20 cellular contexts compared by ENCODE assay signal in genomic region chr17:28402224-28402630, GRCh38. TPM values are rescaled to one million over a fixed set of nuclear protein-coding genes. Genes with fewer than 3 reads are reported as not detected.
DNase-seq lines count a peak whose midpoint lies in the region; ATAC-seq and TF ChIP-seq lines count a peak whose summit lies in the region.
"Had no signal": no experiment of that assay in that cellular context is flagged by ENCODE, and none has a peak within 500 bp of the region (broad histone marks: within the 10 kb centered on the region; RNA-seq: fewer than 3 reads in every experiment).

No MANE protein-coding gene starts in this region.

- no peak overlapping the region for H3K4me3 Mint-ChIP-seq in natural killer cell treated with Interleukin-12 subunit alpha and Interleukin-12 subunit beta and Interleukin-15 and Interleukin-18, amount 100 ng/mL, for 72 hours
- no peak overlapping the region for H3K4me3 Mint-ChIP-seq in natural killer cell
- H3K4me3 Mint-ChIP-seq: stimulated activated naive CD8-positive, alpha-beta T cell treated with anti-CD3 and anti-CD28 coated beads, Interleukin-15, Interleukin-2, amounts not matched to agents 100 ng/mL and 50 ng/mL, for 24 hours; T-helper 2 cell treated with Interferon-gamma antibody and Interleukin-4, amounts not matched to agents 5 μg/mL and 100 μg/mL, for 36 hours; type B pancreatic cell had no signal

- no peak for TF ChIP-seq EP300 in gastroesophageal sphincter (IDR thresholded peaks at IDR 0.05)

- H3K27me3 ChIP-seq in gastroesophageal sphincter = no peaks in the 10 kb centered on the region

- intact Hi-C loops in natural killer cell (cut with micrococcal nuclease) = no loop called here

- WGBS in gastroesophageal sphincter (ENCODE audit: low coverage in 1 of 2), 2 donors = 0% methylated on average over 1 of the region's 3 CpGs

- peak; percentile 37 for DNase-seq in natural killer cell treated with Interleukin-12 subunit alpha and Interleukin-12 subunit beta and Interleukin-15 and Interleukin-18, amount 100 ng/mL, for 72 hours (ENCODE audit: low spot score)
- DNase-seq in natural killer cell (no peak), LHCN-M2 (ENCODE audit: low read depth) (peak; percentile 47), epithelial cell of esophagus (ENCODE audit: low read depth) (peak; percentile 52)
- DNase-seq: amygdala; Calu3; central memory CD4-positive, alpha-beta T cell; effector CD4-positive, alpha-beta T cell; MM.1S; NCI-H187; NCI-H446 had no signal

- no peaks in the 10 kb centered on the region for H3K9me3 ChIP-seq in gastroesophageal sphincter
- H3K9me3 ChIP-seq: SJSA1 had no signal

- no peak for TF ChIP-seq POLR2A in gastroesophageal sphincter (IDR thresholded peaks at IDR 0.05)

- peaks cover 0 to 3% of the 10 kb centered on the region in 2 donors for H3K4me1 Mint-ChIP-seq in natural killer cell treated with Interleukin-12 subunit alpha and Interleukin-12 subunit beta and Interleukin-15 and Interleukin-18, amount 100 ng/mL, for 72 hours (ENCODE audit: low read depth in 2 of 2)
- peaks cover 0 to 3% of the 10 kb centered on the region in 2 donors for H3K4me1 Mint-ChIP-seq in natural killer cell

- no peaks in the 10 kb centered on the region for H3K27me3 Mint-ChIP-seq in natural killer cell treated with Interleukin-12 subunit alpha and Interleukin-12 subunit beta and Interleukin-15 and Interleukin-18, amount 100 ng/mL, for 72 hours
- H3K27me3 Mint-ChIP-seq in natural killer cell (ENCODE audit: low read depth in 2 of 2) = no peaks in the 10 kb centered on the region
- H3K27me3 Mint-ChIP-seq: stimulated activated naive CD8-positive, alpha-beta T cell treated with anti-CD3 and anti-CD28 coated beads, Interleukin-15, Interleukin-2, amounts not matched to agents 100 ng/mL and 50 ng/mL, for 24 hours; type B pancreatic cell had no signal

- no peak overlapping the region for H3K27ac Mint-ChIP-seq in natural killer cell treated with Interleukin-12 subunit alpha and Interleukin-12 subunit beta and Interleukin-15 and Interleukin-18, amount 100 ng/mL, for 72 hours
- H3K27ac Mint-ChIP-seq in natural killer cell = no peak overlapping the region
- H3K27ac Mint-ChIP-seq: stimulated activated naive CD8-positive, alpha-beta T cell treated with anti-CD3 and anti-CD28 coated beads, Interleukin-15, Interleukin-2, amounts not matched to agents 100 ng/mL and 50 ng/mL, for 24 hours; T-helper 2 cell treated with Interferon-gamma antibody and Interleukin-4, amounts not matched to agents 5 μg/mL and 100 μg/mL, for 36 hours; type B pancreatic cell had no signal

- TF ChIP-seq CTCF in natural killer cell (IDR thresholded peaks at IDR 0.05) (no peak), epithelial cell of esophagus (IDR thresholded peaks at IDR 0.05; ENCODE audit: insufficient read depth, low read depth, low read length, missing control alignments) (no peak), gastroesophageal sphincter (IDR thresholded peaks at IDR 0.05) (no peak)

- H3K27ac ChIP-seq in gastroesophageal sphincter = no peak overlapping the region
- H3K27ac ChIP-seq: PC-9, SJSA1 had no signal

- H3K36me3 Mint-ChIP-seq in natural killer cell treated with Interleukin-12 subunit alpha and Interleukin-12 subunit beta and Interleukin-15 and Interleukin-18, amount 100 ng/mL, for 72 hours = no peaks in the 10 kb centered on the region
- H3K36me3 Mint-ChIP-seq in natural killer cell = no peaks in the 10 kb centered on the region

- H3K9me3 Mint-ChIP-seq in natural killer cell treated with Interleukin-12 subunit alpha and Interleukin-12 subunit beta and Interleukin-15 and Interleukin-18, amount 100 ng/mL, for 72 hours = no peaks in the 10 kb centered on the region
- no peaks in the 10 kb centered on the region for H3K9me3 Mint-ChIP-seq in natural killer cell
- H3K9me3 Mint-ChIP-seq: stimulated activated naive CD8-positive, alpha-beta T cell treated with anti-CD3 and anti-CD28 coated beads, Interleukin-15, Interleukin-2, amounts not matched to agents 100 ng/mL and 50 ng/mL, for 24 hours; T-helper 2 cell treated with Interferon-gamma antibody and Interleukin-4, amounts not matched to agents 5 μg/mL and 100 μg/mL, for 36 hours; type B pancreatic cell had no signal

- peaks cover 0 to 60% of the 10 kb centered on the region in 2 donors for H3K36me3 ChIP-seq in gastroesophageal sphincter
- H3K36me3 ChIP-seq: SJSA1 had no signal

- no peak for ATAC-seq in natural killer cell treated with Interleukin-12 subunit alpha and Interleukin-12 subunit beta and Interleukin-15 and Interleukin-18, amount 100 ng/mL, for 72 hours
- ATAC-seq in natural killer cell = no peak
- no peak for ATAC-seq in HG03045 (IDR thresholded peaks at IDR 0.05; ENCODE audit: unreplicated experiment)
- no peak for ATAC-seq in HG03196 (IDR thresholded peaks at IDR 0.05; ENCODE audit: unreplicated experiment)
- no peak for ATAC-seq in gastroesophageal sphincter

- H3K4me3 ChIP-seq in epithelial cell of esophagus (ENCODE audit: low read length) (no peak overlapping the region), gastroesophageal sphincter (no peak overlapping the region)
- H3K4me3 ChIP-seq: lung, PC-9, SJSA1 had no signal

- peaks cover 3 to 24% (median 8%) of the 10 kb centered on the region in 3 donors for H3K4me1 ChIP-seq in gastroesophageal sphincter

RNA-seq across cellular contexts. Expression of gene SLC46A1, which starts 3.8 kb away (rescaled TPM):
- 1 to 10 TPM; 3.2 to 8.1 TPM for total RNA-seq in natural killer cell treated with Interleukin-12 subunit alpha and Interleukin-12 subunit beta and Interleukin-15 and Interleukin-18, amount 100 ng/mL, for 72 hours
- total RNA-seq in natural killer cell = under 1 TPM; 0.54 to 0.84 (median 0.55) TPM
- total RNA-seq in LHCN-M2 (2014; rRNA removed) = 1.0 and 1.2 TPM in 2 replicates
- 3.6 TPM for polyA plus RNA-seq in LHCN-M2 (2012)
- total RNA-seq in gastroesophageal sphincter = 1 to 10 TPM; 7.9 to 9.7 (median 8.4) TPM

RNA-seq across cellular contexts. Expression of gene SARM1, which starts 30.7 kb away (rescaled TPM):
- 10 to 100 TPM; 29.4 to 46.2 TPM for total RNA-seq in natural killer cell treated with Interleukin-12 subunit alpha and Interleukin-12 subunit beta and Interleukin-15 and Interleukin-18, amount 100 ng/mL, for 72 hours
- total RNA-seq in natural killer cell (10 to 100 TPM; 25.7 to 33.0 (median 26.2) TPM), LHCN-M2 (2014; rRNA removed) (13.5 and 18.5 TPM in 2 replicates), gastroesophageal sphincter (10 to 100 TPM in 3 of 4 donors, 1 to 10 TPM in 1; 9.0 to 26.2 (median 20.6) TPM)
- 8.7 TPM for polyA plus RNA-seq in LHCN-M2 (2012)

RNA-seq across cellular contexts. Expression of gene VTN, which starts 32.1 kb away (rescaled TPM):
- 1 to 10 TPM in 1 of 2 donors, under 1 TPM in 1; 0.52 to 1.3 TPM for total RNA-seq in natural killer cell treated with Interleukin-12 subunit alpha and Interleukin-12 subunit beta and Interleukin-15 and Interleukin-18, amount 100 ng/mL, for 72 hours
- not detected for total RNA-seq in natural killer cell
- 0.40 TPM in 1 of 2 replicates, not detected in the other for total RNA-seq in LHCN-M2 (2014; rRNA removed)
- polyA plus RNA-seq in LHCN-M2 (2012) = 0.21 TPM
- total RNA-seq in gastroesophageal sphincter = under 1 TPM in 3 of 4 donors, not detected in 1; 0.27 to 0.47 (median 0.27) TPM
- total RNA-seq: Calu3, PC-9 had no signal

RNA-seq across cellular contexts. Expression of gene SEBOX, which starts 37.2 kb away (rescaled TPM):
- total RNA-seq in natural killer cell treated with Interleukin-12 subunit alpha and Interleukin-12 subunit beta and Interleukin-15 and Interleukin-18, amount 100 ng/mL, for 72 hours = not detected
- total RNA-seq in natural killer cell = not detected
- total RNA-seq in LHCN-M2 (2014; rRNA removed) = not detected in 2 replicates
- polyA plus RNA-seq in LHCN-M2 (2012) = not detected
- total RNA-seq in gastroesophageal sphincter = not detected
- total RNA-seq: Calu3, lung, PC-9, SJSA1 had no signal
- polyA plus RNA-seq: lung had no signal

RNA-seq across cellular contexts. Expression of gene POLDIP2, which starts 44.9 kb away (rescaled TPM):
- 100 to 1,000 TPM in 1 of 2 donors, 10 to 100 TPM in 1; 74.9 to 122 TPM for total RNA-seq in natural killer cell treated with Interleukin-12 subunit alpha and Interleukin-12 subunit beta and Interleukin-15 and Interleukin-18, amount 100 ng/mL, for 72 hours
- 10 to 100 TPM; 30.8 to 37.0 (median 33.7) TPM for total RNA-seq in natural killer cell
- total RNA-seq in LHCN-M2 (2014; rRNA removed) = 121 and 127 TPM in 2 replicates
- 108 TPM for polyA plus RNA-seq in LHCN-M2 (2012)
- 100 to 1,000 TPM in 1 of 4 donors, 10 to 100 TPM in 3; 71.1 to 108 (median 77.8) TPM for total RNA-seq in gastroesophageal sphincter
